8 cellular contexts compared by ENCODE assay signal in the genomic region with DNA sequence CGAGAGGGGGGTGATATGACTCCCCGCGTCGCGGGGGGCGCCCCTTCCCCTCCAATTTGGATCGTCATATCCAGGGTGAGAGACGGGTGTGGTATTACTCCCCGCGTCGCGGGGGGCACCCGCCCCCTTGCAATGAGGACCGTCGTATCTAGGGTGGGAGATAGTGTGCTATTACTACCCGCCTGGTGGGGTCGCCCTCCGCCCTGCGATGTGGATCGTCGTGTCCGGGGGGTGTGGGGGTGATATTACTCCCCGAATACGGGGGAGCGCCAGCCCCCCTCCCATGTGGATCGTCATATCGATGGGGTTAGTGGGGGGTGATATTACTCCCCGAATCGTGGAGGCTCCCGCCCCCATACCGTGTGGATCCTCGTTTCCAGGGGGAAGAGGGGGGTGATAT. TPM values are rescaled to one million over a fixed set of nuclear protein-coding genes. Genes with fewer than 3 reads are reported as not detected.
A peak's percentile ranks its signal among the peaks of the same experiment; 100 is the strongest.
DNase-seq lines count a peak whose midpoint lies in the region; ATAC-seq lines count a peak whose summit lies in the region.

No MANE protein-coding gene starts in this region.

- H3K9ac ChIP-seq in HUES64 (ENCODE audit: low read depth, low read length) = no peak overlapping the region
- no peak overlapping the region for H3K9ac ChIP-seq in iPS-15b (ENCODE audit: low read depth, low read length)

- H3K27me3 ChIP-seq in HUES64 (ENCODE audit: insufficient read depth, low read length) = peaks cover 9% of the 10 kb centered on the region; the same call in 1 of the 2 replicates
- H3K27me3 ChIP-seq in iPS-15b (ENCODE audit: control insufficient read depth, insufficient read depth, low read length) = peaks cover 22% of the 10 kb centered on the region

- ATAC-seq in GM19463 (IDR thresholded peaks at IDR 0.05; ENCODE audit: unreplicated experiment) (no peak), HG03159 (IDR thresholded peaks at IDR 0.05; ENCODE audit: unreplicated experiment) (no peak)

- no peaks in the 10 kb centered on the region for H3K36me3 ChIP-seq in HUES64 (ENCODE audit: insufficient read depth, low read length)
- H3K36me3 ChIP-seq in iPS-15b (ENCODE audit: control insufficient read depth, insufficient read depth, low read length) = no peaks in the 10 kb centered on the region

- no peak overlapping the region for H3K27ac ChIP-seq in HUES64 (ENCODE audit: low read depth, low read length)

- H3K4me3 ChIP-seq in HUES64 (ENCODE audit: low read length) (peak overlapping the region; percentile 49), iPS-15b (ENCODE audit: low read depth, low read length) (peak overlapping the region; percentile 67)

- H3K9me3 ChIP-seq in HUES64 (ENCODE audit: insufficient read depth, low read depth, low read length) (no peaks in the 10 kb centered on the region), iPS-15b (ENCODE audit: control insufficient read depth, insufficient read depth, low read length) (no peaks in the 10 kb centered on the region)

- no peaks in the 10 kb centered on the region for H3K4me1 ChIP-seq in HUES64 (ENCODE audit: insufficient read depth, low read length)
- peaks cover 2% of the 10 kb centered on the region for H3K4me1 ChIP-seq in iPS-15b (ENCODE audit: control insufficient read depth, insufficient read depth, low read length)

- DNase-seq in activated gamma-delta T cell treated with anti-CD3 and anti-CD28 coated beads, Interleukin-2, amount 50 U/mL, for 16 hours (ENCODE audit: low read depth) = peak; percentile 32
- DNase-seq in stimulated activated CD8-positive, alpha-beta memory T cell treated with anti-CD3 and anti-CD28 coated beads, Interleukin-2, amount 100 ng/mL, for 1 hour (ENCODE audit: low read depth in 2 of 2) = peak; percentile 9 to 27
- DNase-seq in NCI-H1436 treated with DMSO at 0.1 percent for 48 hours (lab: John Stamatoyannopoulos, UW) (no peak), NCI-H2171 (lab: John Stamatoyannopoulos, UW) (no peak)

- 48% methylated on average over 32 of the region's 32 CpGs for WGBS in HUES64

RNA-seq across cellular contexts. Expression of a gene that starts 29.2 kb away (rescaled TPM):
- 0.75 TPM for polyA plus RNA-seq in HUES64 (2013, experiment 1 of 2)
- 2.0 TPM for polyA plus RNA-seq in HUES64 (2013, experiment 2 of 2)

Comparison
In these comparisons a context has a peak if more than half of its experiments do, and no peak if none do; other contexts are left out.
1. DNase-seq: peak in activated gamma-delta T cell treated with anti-CD3 and anti-CD28 coated beads, Interleukin-2, amount 50 U/mL, for 16 hours (single experiment) and stimulated activated CD8-positive, alpha-beta memory T cell treated with anti-CD3 and anti-CD28 coated beads, Interleukin-2, amount 100 ng/mL, for 1 hour (2 of 2); none in NCI-H1436 treated with DMSO at 0.1 percent for 48 hours (single experiment) and NCI-H2171 (single experiment).